Comparison of ENCODE assay signal across 19 cellular contexts in genomic region chrX:20906571-20906970, GRCh38.
"Had no signal": no experiment of that assay in that cellular context is flagged by ENCODE, and none has a peak within 500 bp of the region (broad histone marks: within the 10 kb centered on the region; RNA-seq: fewer than 3 reads in every experiment).

No MANE protein-coding gene starts in this region.

- ATAC-seq: activated T-cell treated with anti-CD3 and anti-CD28 coated beads, Interleukin-2, amount 50 U/mL, for 4 hours; esophagus mucosa; mucosa of descending colon; sciatic nerve had no signal

- H3K27ac ChIP-seq: suprapubic skin, VCaP had no signal

- DNase-seq: activated CD4-positive, alpha-beta memory T cell treated with anti-CD3 and anti-CD28 coated beads for 36 hours; activated gamma-delta T cell; activated naive CD8-positive, alpha-beta T cell treated with anti-CD3 and anti-CD28 coated beads, Interleukin-2, amount 10 ng/mL, durations not matched to agents 7 days and 5 days; activated T-cell treated with anti-CD3 and anti-CD28 coated beads, Interleukin-2, amount 50 U/mL, for 4 hours; dermis blood vessel endothelial cell; endodermal cell; foreskin melanocyte; head of caudate nucleus; mucosa of descending colon; occipital lobe; stimulated activated CD4-positive, alpha-beta T cell treated with anti-CD3 and anti-CD28 coated beads, Interleukin-12 subunit alpha, Interleukin-12 subunit beta, amount 100 ng/mL, for 4 hours; stimulated activated naive CD4-positive, alpha-beta T cell had no signal

- H3K9me3 Mint-ChIP-seq: activated CD4-positive, alpha-beta memory T cell treated with anti-CD3 and anti-CD28 coated beads for 36 hours; activated T-cell treated with anti-CD3 and anti-CD28 coated beads, Interleukin-2, amount 50 U/mL, for 4 hours; central memory CD8-positive, alpha-beta T cell; nephron; type B pancreatic cell had no signal

- H3K27me3 Mint-ChIP-seq: activated naive CD8-positive, alpha-beta T cell treated with anti-CD3 and anti-CD28 coated beads, Interleukin-2, amount 10 ng/mL, durations not matched to agents 7 days and 5 days; central memory CD8-positive, alpha-beta T cell; type B pancreatic cell had no signal

- H3K36me3 ChIP-seq: suprapubic skin had no signal

- H3K27ac Mint-ChIP-seq: activated CD4-positive, alpha-beta memory T cell treated with anti-CD3 and anti-CD28 coated beads for 36 hours; activated naive CD8-positive, alpha-beta T cell treated with anti-CD3 and anti-CD28 coated beads, Interleukin-2, amount 10 ng/mL, durations not matched to agents 7 days and 5 days; endodermal cell; nephron; type B pancreatic cell had no signal

- H3K27me3 ChIP-seq: suprapubic skin had no signal

- H3K4me3 ChIP-seq: mucosa of descending colon, suprapubic skin had no signal

- H3K9me3 ChIP-seq: mucosa of descending colon, suprapubic skin had no signal

- H3K4me3 Mint-ChIP-seq: activated CD4-positive, alpha-beta memory T cell treated with anti-CD3 and anti-CD28 coated beads for 36 hours; activated naive CD8-positive, alpha-beta T cell treated with anti-CD3 and anti-CD28 coated beads, Interleukin-2, amount 10 ng/mL, durations not matched to agents 7 days and 5 days; activated T-cell treated with anti-CD3 and anti-CD28 coated beads, Interleukin-2, amount 50 U/mL, for 4 hours; central memory CD8-positive, alpha-beta T cell; endodermal cell; nephron; type B pancreatic cell had no signal

- H3K4me1 Mint-ChIP-seq: activated naive CD8-positive, alpha-beta T cell treated with anti-CD3 and anti-CD28 coated beads, Interleukin-2, amount 10 ng/mL, durations not matched to agents 7 days and 5 days; central memory CD8-positive, alpha-beta T cell; endodermal cell; nephron had no signal

- H3K36me3 Mint-ChIP-seq: activated CD4-positive, alpha-beta memory T cell treated with anti-CD3 and anti-CD28 coated beads for 36 hours; activated naive CD8-positive, alpha-beta T cell treated with anti-CD3 and anti-CD28 coated beads, Interleukin-2, amount 10 ng/mL, durations not matched to agents 7 days and 5 days; type B pancreatic cell had no signal

- H3K4me1 ChIP-seq: suprapubic skin had no signal
